35 cellular contexts compared by ENCODE assay signal in the genomic region with DNA sequence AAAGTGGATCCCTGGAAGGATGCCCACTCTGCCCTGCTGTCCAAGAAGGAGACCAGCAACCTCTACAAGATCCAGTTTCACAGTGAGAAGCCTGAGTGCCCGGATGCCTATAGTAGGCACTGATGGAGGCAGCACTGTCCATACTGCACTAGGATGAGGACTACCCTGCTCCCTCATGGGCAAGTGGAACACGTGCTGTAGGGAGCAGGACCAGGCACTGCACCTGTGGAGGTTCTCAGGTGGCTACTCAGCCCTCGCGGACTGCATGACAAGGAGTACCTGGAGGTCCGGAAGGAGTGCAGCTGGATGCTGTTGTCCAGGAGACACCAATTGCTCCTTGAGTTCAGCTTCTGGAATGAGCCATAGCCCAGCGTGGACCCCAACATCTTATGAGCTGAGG.
"Had no signal": no experiment of that assay in that cellular context is flagged by ENCODE, and none has a peak within 500 bp of the region (broad histone marks: within the 10 kb centered on the region; RNA-seq: fewer than 3 reads in every experiment).

No MANE protein-coding gene starts in this region.

- H3K27ac ChIP-seq: KMS-11 had no signal

- H3K9me3 ChIP-seq: MG63 had no signal

- H3K4me3 ChIP-seq: MG63 had no signal

- DNase-seq: Karpas-422, Kasumi-1, KG1, MG63, MM.1S, MV-4-11, NCI-H1048, NCI-H1092, NCI-H1092 treated with DMSO at 0.1 percent for 48 hours, NCI-H1105, NCI-H1105 treated with DMSO at 0.1 percent for 48 hours, NCI-H1417, NCI-H1417 treated with DMSO at 0.1 percent for 48 hours, NCI-H1436, NCI-H1436 treated with DMSO at 0.1 percent for 48 hours, NCI-H146, NCI-H1694, NCI-H1694 treated with DMSO at 0.1 percent for 48 hours, NCI-H187, NCI-H187 treated with DMSO at 0.1 percent for 48 hours, NCI-H1930, NCI-H2029, NCI-H2029 treated with DMSO at 0.1 percent for 48 hours, NCI-H2081, NCI-H2081 treated with DMSO at 0.1 percent for 48 hours, NCI-H2107, NCI-H2171, NCI-H2171 treated with DMSO at 0.1 percent for 48 hours, NCI-H2227 treated with DMSO at 0.1 percent for 48 hours, NCI-H226, NCI-H345, NCI-H446, NCI-H446 treated with DMSO at 0.1 percent for 48 hours, NCI-H510A had no signal

- H3K9ac ChIP-seq: KMS-11 had no signal

- H3K27me3 ChIP-seq: MG63 had no signal

- H3K36me3 ChIP-seq: MG63 had no signal

- H3K4me2 ChIP-seq: KMS-11 had no signal
